ENCODE assay signal across 7 cellular contexts in the genomic region with DNA sequence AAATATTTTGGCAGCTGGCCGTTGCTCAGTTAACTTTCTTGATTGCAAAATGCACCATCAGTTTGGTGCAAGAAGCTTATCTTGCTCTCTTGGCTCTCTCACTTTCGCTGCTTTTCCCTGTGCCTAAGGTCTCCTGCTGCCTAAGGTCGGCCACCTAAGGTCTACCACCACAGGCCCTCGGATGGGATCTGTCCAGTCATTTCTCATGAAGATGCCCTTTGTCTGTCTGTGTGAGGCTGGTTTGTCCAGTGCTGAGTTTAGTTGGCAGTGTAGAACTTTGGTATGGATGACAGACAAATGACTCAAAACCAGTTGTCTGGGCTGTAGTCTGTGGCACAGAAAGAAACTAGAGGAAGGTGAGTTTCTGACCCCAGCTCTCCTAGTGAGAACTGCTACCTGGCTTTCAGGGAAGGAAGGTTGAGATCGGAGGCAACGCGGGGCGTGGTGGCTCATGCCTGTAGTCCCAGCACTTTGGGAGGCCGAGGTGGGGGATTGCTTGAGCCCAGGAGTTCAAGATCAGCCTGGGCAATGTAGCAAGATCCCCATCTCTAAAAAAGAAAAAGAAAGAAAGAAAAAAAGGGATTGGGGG. TPM values are rescaled to one million over a fixed set of nuclear protein-coding genes. Genes with fewer than 3 reads are reported as not detected.
DNase-seq lines count a peak whose midpoint lies in the region; ATAC-seq, FAIRE-seq and TF ChIP-seq lines count a peak whose summit lies in the region.

No MANE protein-coding gene starts in this region.

- peaks cover 32% of the 10 kb centered on the region for H3K36me3 Mint-ChIP-seq in activated CD4-positive, alpha-beta memory T cell treated with anti-CD3 and anti-CD28 coated beads, Interleukin-2, amount 10 ng/mL, durations not matched to agents 7 days and 5 days (ENCODE audit: low read depth)

- CTCF ChIA-PET in activated CD4-positive, alpha-beta memory T cell treated with anti-CD3 and anti-CD28 coated beads, Interleukin-2, amount 10 ng/mL, durations not matched to agents 7 days and 5 days (lab: Charles Lee): interaction anchor here (0.5 to 3.3 kb wide), 13 partner anchors 10 to 287 kb away, joined by 3 to 19 read pairs (median 3); partner anchors contain the start of genes CFAP251 and PSMD9

- TF ChIP-seq POLR2A in GM12891 (IDR thresholded peaks at IDR 0.05; ENCODE audit: low read depth, low read length): no peak

- H3K27me3 Mint-ChIP-seq in activated CD4-positive, alpha-beta memory T cell treated with anti-CD3 and anti-CD28 coated beads, Interleukin-2, amount 10 ng/mL, durations not matched to agents 7 days and 5 days: no peaks in the 10 kb centered on the region

- H3K36me3 ChIP-seq in skeletal muscle satellite cell (ENCODE audit: insufficient read depth, low read length): peaks cover 24% of the 10 kb centered on the region

- H3K4me2 ChIP-seq in skeletal muscle satellite cell (ENCODE audit: low read length): peak overlapping the region; percentile 87

- no peaks in the 10 kb centered on the region for H3K9me3 Mint-ChIP-seq in activated CD4-positive, alpha-beta memory T cell treated with anti-CD3 and anti-CD28 coated beads, Interleukin-2, amount 10 ng/mL, durations not matched to agents 7 days and 5 days

- no peaks in the 10 kb centered on the region for H3K9me3 ChIP-seq in skeletal muscle satellite cell (replicated peaks; ENCODE audit: low read length)

- DNase-seq in HT1080 (ENCODE audit: low read depth) (peak; percentile 73), globus pallidus (ENCODE audit: low spot score) (peak; percentile 78), GM12891 (ENCODE audit: insufficient read length, low spot score) (no peak), NCI-H2171 (lab: John Stamatoyannopoulos, UW) (no peak)
- DNase-seq in activated CD4-positive, alpha-beta memory T cell treated with anti-CD3 and anti-CD28 coated beads, Interleukin-2, amount 10 ng/mL, durations not matched to agents 7 days and 5 days: no peak

- H3K4me1 Mint-ChIP-seq in activated CD4-positive, alpha-beta memory T cell treated with anti-CD3 and anti-CD28 coated beads, Interleukin-2, amount 10 ng/mL, durations not matched to agents 7 days and 5 days: peaks cover 56% of the 10 kb centered on the region

- ATAC-seq in GM21737 (IDR thresholded peaks at IDR 0.05; ENCODE audit: unreplicated experiment): no peak

- H3K27ac Mint-ChIP-seq in activated CD4-positive, alpha-beta memory T cell treated with anti-CD3 and anti-CD28 coated beads, Interleukin-2, amount 10 ng/mL, durations not matched to agents 7 days and 5 days: peak overlapping the region; percentile 84

- H3K27me3 ChIP-seq in skeletal muscle satellite cell (ENCODE audit: control insufficient read depth, insufficient read depth, low read length): no peaks in the 10 kb centered on the region

- POLR2A ChIA-PET in activated CD4-positive, alpha-beta memory T cell treated with anti-CD3 and anti-CD28 coated beads, Interleukin-2, amount 10 ng/mL, durations not matched to agents 7 days and 5 days (lab: Charles Lee): interaction anchor here (0.7 to 2.9 kb wide), 10 partner anchors 10 to 289 kb away, joined by 3 to 10 read pairs (median 4); partner anchors contain the start of gene B3GNT4

- peak overlapping the region; percentile 99 for H3K4me3 ChIP-seq in skeletal muscle satellite cell (ENCODE audit: low read length)

- H3K4me1 ChIP-seq in skeletal muscle satellite cell (ENCODE audit: control insufficient read depth, insufficient read depth, low read length): peaks cover 35% of the 10 kb centered on the region

- no peak for FAIRE-seq in GM12891 (lab: Jason Lieb, UNC)

- peak overlapping the region; percentile 87 for H3K9ac ChIP-seq in skeletal muscle satellite cell (ENCODE audit: low read depth, low read length)

- H3K4me3 Mint-ChIP-seq in activated CD4-positive, alpha-beta memory T cell treated with anti-CD3 and anti-CD28 coated beads, Interleukin-2, amount 10 ng/mL, durations not matched to agents 7 days and 5 days: peak overlapping the region; percentile 91

TF ChIP-seq in GM12891, 5 proteins besides CTCF, POLR2A, EP300 and RAD21:
- TF ChIP-seq TAF1 (IDR thresholded peaks at IDR 0.05; ENCODE audit: low read depth, low read length): no peak
- no peak for TF ChIP-seq POU2F2 (IDR thresholded peaks at IDR 0.05; ENCODE audit: low read depth, low read length)
- no peak for TF ChIP-seq SPI1 (IDR thresholded peaks at IDR 0.05; ENCODE audit: low read depth, low read length)
- TF ChIP-seq POLR2AphosphoS5 (IDR thresholded peaks at IDR 0.05; ENCODE audit: low read depth, low read length): no peak
- TF ChIP-seq PAX5 (IDR thresholded peaks at IDR 0.05; ENCODE audit: insufficient read depth, low read length, severe bottlenecking): no peak
TF ChIP-seq in GM12891: peak in this region for 0.

RNA-seq across cellular contexts. Expression of gene MLXIP, which starts 2.6 kb away (rescaled TPM):
- 7.8 and 10.9 TPM in 2 replicates for total RNA-seq in HT1080 (2014; rRNA removed; shearing (Covaris generic))
- 14.3 and 18.6 TPM in 2 replicates for polyA plus RNA-seq in HT1080 (2015; cell fraction: cytosol; rRNA removed)
- polyA plus RNA-seq in HT1080 (2015; cell fraction: nucleus; rRNA removed): 30.5 and 36.4 TPM in 2 replicates
- total RNA-seq in activated CD4-positive, alpha-beta memory T cell treated with anti-CD3 and anti-CD28 coated beads, Interleukin-2, amount 10 ng/mL, durations not matched to agents 7 days and 5 days: 10 to 100 TPM; 26.0 to 29.6 TPM
- 12.0 and 17.0 TPM in 2 replicates for total RNA-seq in skeletal muscle satellite cell (2012; rRNA removed)
- polyA plus RNA-seq in GM12891 (2012; ENCODE audit: low read depth, missing spikeins): 4.6 TPM

RNA-seq across cellular contexts. Expression of gene BCL7A, which starts 59.5 kb away (rescaled TPM):
- 7.2 and 10.3 TPM in 2 replicates for total RNA-seq in HT1080 (2014; rRNA removed; shearing (Covaris generic))
- polyA plus RNA-seq in HT1080 (2015; cell fraction: cytosol; rRNA removed): 12.7 and 14.6 TPM in 2 replicates
- polyA plus RNA-seq in HT1080 (2015; cell fraction: nucleus; rRNA removed): 9.9 and 12.1 TPM in 2 replicates
- 1 to 10 TPM; 3.7 to 4.2 TPM for total RNA-seq in activated CD4-positive, alpha-beta memory T cell treated with anti-CD3 and anti-CD28 coated beads, Interleukin-2, amount 10 ng/mL, durations not matched to agents 7 days and 5 days
- total RNA-seq in skeletal muscle satellite cell (2012; rRNA removed): 2.8 and 3.0 TPM in 2 replicates
- polyA plus RNA-seq in GM12891 (2012; ENCODE audit: low read depth, missing spikeins): 5.2 TPM

Comparison
In these comparisons a context has a peak if more than half of its experiments do, and no peak if none do; other contexts are left out.
1. DNase-seq: peak in HT1080 (single experiment) and globus pallidus (single experiment); none in activated CD4-positive, alpha-beta memory T cell treated with anti-CD3 and anti-CD28 coated beads, Interleukin-2, amount 10 ng/mL, durations not matched to agents 7 days and 5 days (single experiment), GM12891 (single experiment) and NCI-H2171 (single experiment).